Comparison of ENCODE assay signal across 2 cellular contexts in the genomic region with DNA sequence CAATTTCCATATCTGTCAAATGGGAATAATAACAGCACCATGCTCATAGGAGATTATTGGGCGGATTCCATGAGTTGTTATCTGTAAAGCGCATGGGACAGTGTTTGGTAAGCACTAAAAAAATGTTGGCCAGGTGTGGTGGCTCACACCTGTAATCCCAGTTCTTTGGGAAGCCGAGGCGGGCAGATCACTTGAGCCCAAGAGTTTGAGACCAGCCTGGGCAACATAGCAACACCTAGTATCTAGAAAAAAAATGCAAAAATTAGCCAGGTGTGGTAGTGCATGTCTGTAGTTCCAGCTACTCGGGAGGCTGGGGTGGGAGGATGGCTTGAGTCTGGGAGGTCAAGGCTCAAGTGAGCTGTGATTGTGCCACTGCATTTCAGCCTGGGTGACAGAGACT.
TF ChIP-seq lines count a peak whose summit lies in the region.

No MANE protein-coding gene starts in this region.

TF ChIP-seq in HepG2, 621 proteins besides CTCF, POLR2A, EP300 and RAD21:
- TF ChIP-seq CREB1 (IDR thresholded peaks at IDR 0.05) (no peak), CREB1 (CRISPR knock-in tag; IDR thresholded peaks at IDR 0.05) (no peak), ZNF652 (CRISPR knock-in tag; IDR thresholded peaks at IDR 0.05; ENCODE audit: borderline replicate concordance, low read depth) (no peak), ZNF572 (CRISPR knock-in tag; IDR thresholded peaks at IDR 0.05) (no peak), ZNF672 (CRISPR knock-in tag; IDR thresholded peaks at IDR 0.05) (no peak), SP140L (CRISPR knock-in tag; IDR thresholded peaks at IDR 0.05; ENCODE audit: borderline replicate concordance) (no peak), ZNF629 (CRISPR knock-in tag; conservative IDR thresholded peaks at IDR 0.05) (peak; percentile 69), ZNF772 (CRISPR knock-in tag; IDR thresholded peaks at IDR 0.05) (no peak), SYNCRIP (IDR thresholded peaks at IDR 0.05; ENCODE audit: insufficient read depth, low read depth, low read length) (no peak), ZNF550 (CRISPR knock-in tag; IDR thresholded peaks at IDR 0.05; ENCODE audit: borderline replicate concordance) (no peak)
- TF ChIP-seq, protein P1, sequence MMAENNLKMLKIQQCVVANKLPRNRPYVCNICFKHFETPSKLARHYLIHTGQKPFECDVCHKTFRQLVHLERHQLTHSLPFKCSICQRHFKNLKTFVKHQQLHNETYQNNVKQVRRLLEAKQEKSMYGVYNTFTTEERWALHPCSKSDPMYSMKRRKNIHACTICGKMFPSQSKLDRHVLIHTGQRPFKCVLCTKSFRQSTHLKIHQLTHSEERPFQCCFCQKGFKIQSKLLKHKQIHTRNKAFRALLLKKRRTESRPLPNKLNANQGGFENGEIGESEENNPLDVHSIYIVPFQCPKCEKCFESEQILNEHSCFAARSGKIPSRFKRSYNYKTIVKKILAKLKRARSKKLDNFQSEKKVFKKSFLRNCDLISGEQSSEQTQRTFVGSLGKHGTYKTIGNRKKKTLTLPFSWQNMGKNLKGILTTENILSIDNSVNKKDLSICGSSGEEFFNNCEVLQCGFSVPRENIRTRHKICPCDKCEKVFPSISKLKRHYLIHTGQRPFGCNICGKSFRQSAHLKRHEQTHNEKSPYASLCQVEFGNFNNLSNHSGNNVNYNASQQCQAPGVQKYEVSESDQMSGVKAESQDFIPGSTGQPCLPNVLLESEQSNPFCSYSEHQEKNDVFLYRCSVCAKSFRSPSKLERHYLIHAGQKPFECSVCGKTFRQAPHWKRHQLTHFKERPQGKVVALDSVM (CRISPR knock-in tag; IDR thresholded peaks at IDR 0.05) = peak; percentile 22; the same call in 1 of the 2 replicates
- TF ChIP-seq, protein P2, sequence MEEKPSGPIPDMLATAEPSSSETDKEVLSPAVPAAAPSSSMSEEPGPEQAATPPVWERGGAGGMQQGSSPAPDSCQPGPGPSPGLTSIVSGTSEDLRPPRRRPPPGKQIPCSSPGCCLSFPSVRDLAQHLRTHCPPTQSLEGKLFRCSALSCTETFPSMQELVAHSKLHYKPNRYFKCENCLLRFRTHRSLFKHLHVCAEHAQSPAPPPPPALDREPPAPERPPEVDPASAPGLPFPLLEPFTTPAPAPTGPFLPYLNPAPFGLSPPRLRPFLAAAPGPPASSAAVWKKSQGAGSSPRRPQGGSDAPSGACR (CRISPR knock-in tag; IDR thresholded peaks at IDR 0.05) = no peak

TF ChIP-seq in H1, 55 proteins besides CTCF, POLR2A, EP300 and RAD21:
- TF ChIP-seq POLR2AphosphoS5 (IDR thresholded peaks at IDR 0.05; ENCODE audit: low read depth, low read length) = no peak
